In genomic region chr2:191015229-191015628, GRCh38 we compare ENCODE assay signal across 25 cellular contexts. TPM values are rescaled to one million over a fixed set of nuclear protein-coding genes. Genes with fewer than 3 reads are reported as not detected.
DNase-seq lines count a peak whose midpoint lies in the region; ATAC-seq and TF ChIP-seq lines count a peak whose summit lies in the region.
"Had no signal": no experiment of that assay in that cellular context is flagged by ENCODE, and none has a peak within 500 bp of the region (broad histone marks: within the 10 kb centered on the region; RNA-seq: fewer than 3 reads in every experiment).

No MANE protein-coding gene starts in this region.

- no peaks in the 10 kb centered on the region for H3F3A ChIP-seq in Loucy (ENCODE audit: low read depth)

- H3K9ac ChIP-seq in DND-41 (ENCODE audit: low read depth, low read length) (no peak overlapping the region; the same call in 1 of the 2 replicates), Loucy (ENCODE audit: low read depth, low read length, poor library complexity, severe bottlenecking) (no peak overlapping the region)

- TF ChIP-seq CTCF in DND-41 (IDR thresholded peaks at IDR 0.05; ENCODE audit: borderline replicate concordance, extremely low read depth, low read length, poor library complexity, severe bottlenecking): no peak
- TF ChIP-seq CTCF in Loucy (conservative IDR thresholded peaks at IDR 0.05; ENCODE audit: low read length): no peak
- TF ChIP-seq CTCF in lower lobe of right lung (IDR thresholded peaks at IDR 0.05): no peak
- no peak for TF ChIP-seq CTCF in upper lobe of right lung (IDR thresholded peaks at IDR 0.05)

- H3K79me2 ChIP-seq in DND-41 (ENCODE audit: insufficient read depth, low read length): peaks cover 34% of the 10 kb centered on the region
- peaks cover 34% of the 10 kb centered on the region for H3K79me2 ChIP-seq in Loucy (ENCODE audit: insufficient read depth, low read length)

- H3K9me2 ChIP-seq in Loucy (replicated peaks; ENCODE audit: low read depth, low read length): no peaks in the 10 kb centered on the region
- H3K9me2 ChIP-seq: SK-N-SH had no signal

- peaks cover 12 to 16% of the 10 kb centered on the region in 2 donors for H3K9me3 Mint-ChIP-seq in stimulated activated naive CD8-positive, alpha-beta T cell treated with anti-CD3 and anti-CD28 coated beads, Interleukin-15, amount 100 ng/mL, for 72 hours
- H3K9me3 Mint-ChIP-seq: central memory CD8-positive, alpha-beta T cell had no signal

- H3K9me3 ChIP-seq in DND-41 (ENCODE audit: insufficient read depth, low read length, severe bottlenecking) (no peaks in the 10 kb centered on the region), Loucy (ENCODE audit: insufficient read depth, low read depth, low read length) (no peaks in the 10 kb centered on the region), lower lobe of right lung (no peaks in the 10 kb centered on the region), upper lobe of right lung (no peaks in the 10 kb centered on the region)
- H3K9me3 ChIP-seq: gastrocnemius medialis, SK-N-SH, tibial nerve had no signal

- no peaks in the 10 kb centered on the region for H3K27me3 ChIP-seq in DND-41 (ENCODE audit: insufficient read depth, low read length, poor library complexity)
- H3K27me3 ChIP-seq in Loucy (ENCODE audit: insufficient read depth, low read length, poor library complexity, severe bottlenecking): no peaks in the 10 kb centered on the region
- no peaks in the 10 kb centered on the region for H3K27me3 ChIP-seq in lower lobe of right lung (ENCODE audit: low read depth)
- H3K27me3 ChIP-seq in upper lobe of right lung: no peaks in the 10 kb centered on the region
- H3K27me3 ChIP-seq: gastrocnemius medialis, tibial nerve had no signal

- H3K4me2 ChIP-seq in DND-41 (ENCODE audit: insufficient read depth, low read length) (peak overlapping the region; percentile 94), Loucy (ENCODE audit: low read depth, low read length, poor library complexity, severe bottlenecking) (peak overlapping the region; percentile 99)

- H3K27ac ChIP-seq in DND-41 (ENCODE audit: low read length): no peak overlapping the region
- H3K27ac ChIP-seq in lower lobe of right lung: peak overlapping the region; percentile 96
- peak overlapping the region; percentile 89 for H3K27ac ChIP-seq in upper lobe of right lung

- H3K4me3 Mint-ChIP-seq in stimulated activated naive CD8-positive, alpha-beta T cell treated with anti-CD3 and anti-CD28 coated beads, Interleukin-15, amount 100 ng/mL, for 72 hours: no peak overlapping the region
- H3K4me3 Mint-ChIP-seq: activated CD8-positive, alpha-beta T cell treated with anti-CD3 and anti-CD28 coated beads, Interleukin-2, amount 10 ng/mL, durations not matched to agents 7 days and 5 days; central memory CD8-positive, alpha-beta T cell had no signal

- no peaks in the 10 kb centered on the region for H3K27me3 Mint-ChIP-seq in stimulated activated naive CD8-positive, alpha-beta T cell treated with anti-CD3 and anti-CD28 coated beads, Interleukin-15, amount 100 ng/mL, for 72 hours
- H3K27me3 Mint-ChIP-seq: central memory CD8-positive, alpha-beta T cell had no signal

- H2AFZ ChIP-seq in DND-41 (ENCODE audit: low read depth, low read length) (0 out of 2 replicates have a peak overlapping the region, but pooled peaks have one; percentile 88), Loucy (ENCODE audit: low read length) (no peak overlapping the region)

- peaks cover 27% of the 10 kb centered on the region for H3K4me1 Mint-ChIP-seq in stimulated activated naive CD8-positive, alpha-beta T cell treated with anti-CD3 and anti-CD28 coated beads, Interleukin-15, amount 100 ng/mL, for 72 hours

- H3K4me3 ChIP-seq in DND-41 (ENCODE audit: low read depth in 1 of 2, low read length in 2 of 2) (no peak overlapping the region), Loucy (ENCODE audit: low read length, poor library complexity, severe bottlenecking) (no peak overlapping the region), lower lobe of right lung (no peak overlapping the region), upper lobe of right lung (no peak overlapping the region)

- no peak overlapping the region for H3K27ac Mint-ChIP-seq in stimulated activated naive CD8-positive, alpha-beta T cell treated with anti-CD3 and anti-CD28 coated beads, Interleukin-15, amount 100 ng/mL, for 72 hours
- H3K27ac Mint-ChIP-seq: activated CD8-positive, alpha-beta T cell treated with anti-CD3 and anti-CD28 coated beads, Interleukin-2, amount 10 ng/mL, durations not matched to agents 7 days and 5 days had no signal

- H3K4me1 ChIP-seq in DND-41 (ENCODE audit: insufficient read depth, low read length) (peaks cover 48% of the 10 kb centered on the region), Loucy (ENCODE audit: insufficient read depth, low read length, poor library complexity, severe bottlenecking) (peaks cover 40% of the 10 kb centered on the region), lower lobe of right lung (peaks cover 40% of the 10 kb centered on the region), upper lobe of right lung (peaks cover 21% of the 10 kb centered on the region)

- intact Hi-C loops in lower lobe of right lung (cut with DNase I): no loop called here
- intact Hi-C loops in upper lobe of right lung (cut with DNase I): no loop called here

- H4K20me1 ChIP-seq in DND-41 (ENCODE audit: insufficient read depth, low read length): no peaks in the 10 kb centered on the region
- peaks cover 14% of the 10 kb centered on the region for H4K20me1 ChIP-seq in Loucy (ENCODE audit: insufficient read depth, low read length, poor library complexity, severe bottlenecking)

- H3K36me3 ChIP-seq in DND-41 (ENCODE audit: insufficient read depth, low read length) (peaks cover 13% of the 10 kb centered on the region), Loucy (ENCODE audit: insufficient read depth, low read length) (no peaks in the 10 kb centered on the region), lower lobe of right lung (peaks cover 6% of the 10 kb centered on the region), upper lobe of right lung (peaks cover under 1% of the 10 kb centered on the region)
- H3K36me3 ChIP-seq: gastrocnemius medialis had no signal

- DNase-seq in DND-41 (no peak), lower lobe of right lung (no peak), upper lobe of right lung (no peak), RKO (ENCODE audit: low spot score) (no peak)
- no peak for DNase-seq in activated T-cell treated with anti-CD3 and anti-CD28 coated beads, Interleukin-2, amount 50 U/mL, for 1 hour
- DNase-seq in stimulated activated naive CD8-positive, alpha-beta T cell treated with anti-CD3 and anti-CD28 coated beads, Interleukin-15, amount 100 ng/mL, for 72 hours: no peak
- DNase-seq: activated CD8-positive, alpha-beta T cell treated with anti-CD3 and anti-CD28 coated beads, Interleukin-2, amount 10 ng/mL, durations not matched to agents 7 days and 5 days; activated naive CD4-positive, alpha-beta T cell; activated T-cell treated with anti-CD3 and anti-CD28 coated beads for 4 hours; dermis blood vessel endothelial cell; DMS153; gastrocnemius medialis; hippocampal formation; left cardiac atrium; MV-4-11; NCI-H2107; NCI-H446; NCI-H82; SK-N-SH; stimulated activated CD8-positive, alpha-beta memory T cell treated with anti-CD3 and anti-CD28 coated beads, Interleukin-4, amount 100 ng/mL, for 48 hours; T-helper 2 cell had no signal

- ATAC-seq in DND-41 (ENCODE audit: insufficient read depth, low read depth) (no peak), lower lobe of right lung (no peak), upper lobe of right lung (no peak)
- no peak for ATAC-seq in stimulated activated naive CD8-positive, alpha-beta T cell treated with anti-CD3 and anti-CD28 coated beads, Interleukin-15, amount 100 ng/mL, for 72 hours
- ATAC-seq: gastrocnemius medialis, HCT116 had no signal

RNA-seq across cellular contexts. Expression of gene STAT1, which starts 1.3 kb away (rescaled TPM):
- total RNA-seq in lower lobe of right lung: 103 TPM
- 98.6 TPM for total RNA-seq in upper lobe of right lung
